Comparison of ENCODE assay signal across 12 cellular contexts in the genomic region with DNA sequence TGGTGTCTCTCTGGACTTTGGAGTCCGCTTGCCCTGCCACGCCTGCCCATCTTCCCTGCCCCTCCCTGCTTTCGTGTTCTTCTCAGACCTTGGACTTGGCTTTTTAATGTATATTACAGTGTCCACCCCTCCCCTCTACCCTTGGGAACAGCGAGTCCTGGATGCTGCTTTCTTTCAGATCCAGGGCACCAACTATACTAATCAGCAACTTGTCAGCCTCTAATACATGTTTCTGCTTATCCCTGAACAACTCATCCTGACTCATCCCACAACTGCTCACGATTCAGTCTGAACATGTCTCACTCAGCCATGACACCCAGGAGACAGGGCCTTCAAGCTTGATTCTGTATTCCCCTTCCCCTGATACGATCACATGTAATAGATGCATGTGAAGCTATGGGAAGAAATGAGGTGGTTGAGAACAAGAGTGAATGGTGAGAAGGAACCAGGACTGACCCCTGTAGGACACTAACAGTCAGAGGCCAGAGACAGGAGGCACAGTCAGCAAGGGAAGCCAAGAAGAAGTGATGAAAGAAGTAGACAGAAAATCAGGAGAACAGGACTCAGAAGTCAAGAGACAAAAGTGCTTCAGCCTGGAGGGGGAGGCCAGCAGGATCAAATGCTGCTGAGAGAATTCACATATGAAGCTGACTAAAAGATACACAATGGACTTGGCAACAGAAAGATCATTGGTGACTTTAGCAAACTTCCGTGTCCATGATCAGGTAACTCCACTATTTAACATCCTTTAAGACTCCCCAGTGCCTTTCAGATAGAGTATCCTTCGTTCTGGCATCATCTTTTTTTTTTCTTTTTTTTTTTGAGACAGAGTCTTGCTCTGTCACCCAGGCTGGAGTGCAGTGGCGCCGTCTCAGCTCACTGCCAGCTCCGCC. TPM values are rescaled to one million over a fixed set of nuclear protein-coding genes. Genes with fewer than 3 reads are reported as not detected.
DNase-seq lines count a peak whose midpoint lies in the region; ATAC-seq, FAIRE-seq and TF ChIP-seq lines count a peak whose summit lies in the region.
"Had no signal": no experiment of that assay in that cellular context is flagged by ENCODE, and none has a peak within 500 bp of the region (broad histone marks: within the 10 kb centered on the region; RNA-seq: fewer than 3 reads in every experiment).

No MANE protein-coding gene starts in this region.

- FAIRE-seq in H54 (lab: Jason Lieb, UNC): no peak
- FAIRE-seq: GM18507 had no signal

- H3K9me3 ChIP-seq in hepatocyte (ENCODE audit: low read depth): no peaks in the 10 kb centered on the region

- no peaks in the 10 kb centered on the region for H3K4me1 ChIP-seq in hepatocyte (ENCODE audit: insufficient read depth)

- H3K4me2 ChIP-seq in hepatocyte: no peak overlapping the region

- TF ChIP-seq CTCF in hepatocyte (IDR thresholded peaks at IDR 0.05; ENCODE audit: poor library complexity): no peak

- H3K27me3 ChIP-seq in hepatocyte: no peaks in the 10 kb centered on the region

- no peaks in the 10 kb centered on the region for H3K9me2 ChIP-seq in hepatocyte (replicated peaks; ENCODE audit: insufficient read depth)

- peak; percentile 85 for ATAC-seq in SK-N-SH treated with all-trans-retinoic acid at 6 μM for 48 hours
- ATAC-seq in GM21381 (IDR thresholded peaks at IDR 0.05; ENCODE audit: unreplicated experiment): no peak

- H3K27ac ChIP-seq in hepatocyte: peak overlapping the region; percentile 76

- WGBS in hepatocyte (ENCODE audit: low lambda C conversion rate, missing lambda C conversion rate): 81% methylated on average over 11 of the region's 11 CpGs

- peak; percentile 45 for DNase-seq in Ammon's horn (ENCODE audit: low spot score)
- DNase-seq in H54 (ENCODE audit: insufficient read length, low spot score): peak; percentile 35
- peak; percentile 34 for DNase-seq in hepatocyte (ENCODE audit: low spot score)
- DNase-seq in DMS 273 treated with DMSO at 0.1 percent for 48 hours (lab: John Stamatoyannopoulos, UW): no peak
- no peak for DNase-seq in mesenteric fat pad (ENCODE audit: low spot score)
- no peak for DNase-seq in NCI-H1417 treated with DMSO at 0.1 percent for 48 hours (lab: John Stamatoyannopoulos, UW)
- DNase-seq: activated naive CD8-positive, alpha-beta T cell treated with anti-CD3 and anti-CD28 coated beads, Interleukin-2, amount 10 ng/mL, durations not matched to agents 7 days and 5 days; NCI-H2107 had no signal

- no peak overlapping the region for H2AFZ ChIP-seq in hepatocyte

- H4K20me1 ChIP-seq in hepatocyte (ENCODE audit: insufficient read depth, poor library complexity, severe bottlenecking): no peaks in the 10 kb centered on the region

- H3K79me2 ChIP-seq in hepatocyte: no peaks in the 10 kb centered on the region

- H3K36me3 ChIP-seq in hepatocyte (replicated peaks; ENCODE audit: insufficient read depth, low read depth): no peaks in the 10 kb centered on the region

- H3K4me3 ChIP-seq in hepatocyte: no peak overlapping the region

- TF ChIP-seq POLR2A in H54 (IDR thresholded peaks at IDR 0.05; ENCODE audit: low read depth, low read length): no peak

TF ChIP-seq in SK-N-SH treated with all-trans-retinoic acid at 6 μM for 48 hours, 23 proteins besides CTCF, POLR2A, EP300 and RAD21:
- TF ChIP-seq BACH2 (CRISPR knock-in tag; IDR thresholded peaks at IDR 0.05; ENCODE audit: borderline replicate concordance) (no peak), POU6F1 (CRISPR knock-in tag; IDR thresholded peaks at IDR 0.05; ENCODE audit: borderline replicate concordance, low read depth) (no peak), TSHZ2 (CRISPR knock-in tag; IDR thresholded peaks at IDR 0.05) (no peak), ZC3H10 (CRISPR knock-in tag; IDR thresholded peaks at IDR 0.05) (no peak), ZNF70 (CRISPR knock-in tag; IDR thresholded peaks at IDR 0.05) (no peak), PATZ1 (CRISPR knock-in tag; IDR thresholded peaks at IDR 0.05; ENCODE audit: borderline replicate concordance) (no peak), ISL1 (CRISPR knock-in tag; IDR thresholded peaks at IDR 0.05) (peak; percentile 36)

RNA-seq across cellular contexts. Expression of gene BCL2L10, which starts 35.4 kb away (rescaled TPM):
- total RNA-seq in hepatocyte: 0.24 and 0.60 TPM in 2 replicates
- 0.24 and 0.80 TPM in 2 replicates for polyA plus RNA-seq in hepatocyte
- not detected for total RNA-seq in mesenteric fat pad
- polyA plus RNA-seq: neural cell had no signal

RNA-seq across cellular contexts. Expression of gene MAPK6, which starts 58.1 kb away (rescaled TPM):
- total RNA-seq in hepatocyte: 114 and 123 TPM in 2 replicates
- 27.6 and 37.8 TPM in 2 replicates for polyA plus RNA-seq in hepatocyte
- total RNA-seq in mesenteric fat pad: 32.1 TPM

Comparison
In these comparisons a context has a peak if more than half of its experiments do, and no peak if none do; other contexts are left out.
1. DNase-seq: peak in Ammon's horn (single experiment), H54 (single experiment) and hepatocyte (single experiment); none in DMS 273 treated with DMSO at 0.1 percent for 48 hours (single experiment), mesenteric fat pad (single experiment) and NCI-H1417 treated with DMSO at 0.1 percent for 48 hours (single experiment).